Comparison of ENCODE assay signal across 13 cellular contexts in the genomic region with DNA sequence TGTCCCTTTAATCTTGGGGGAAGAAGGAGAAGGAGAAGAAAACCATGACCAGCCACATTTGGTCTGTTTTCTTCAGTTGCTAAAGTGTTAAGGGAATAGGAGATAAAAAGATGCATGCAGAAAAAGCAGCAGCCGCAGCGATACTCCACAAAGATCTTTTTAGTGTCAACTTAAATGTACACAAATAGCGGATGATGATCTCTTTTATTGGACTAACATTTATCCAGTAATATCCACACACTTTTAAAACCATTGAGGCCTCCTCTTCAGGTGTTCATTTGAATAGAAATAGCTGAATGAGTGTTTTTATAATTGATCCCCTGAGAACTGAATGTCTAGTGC.
A peak's percentile ranks its signal among the peaks of the same experiment; 100 is the strongest.
DNase-seq lines count a peak whose midpoint lies in the region; ATAC-seq and TF ChIP-seq lines count a peak whose summit lies in the region.
"Had no signal": no experiment of that assay in that cellular context is flagged by ENCODE, and none has a peak within 500 bp of the region (broad histone marks: within the 10 kb centered on the region; RNA-seq: fewer than 3 reads in every experiment).

No MANE protein-coding gene starts in this region.

- no peak overlapping the region for H3K27ac ChIP-seq in SK-N-SH (ENCODE audit: low read depth in 2 of 2, low read length in 1 of 2)
- no peak overlapping the region for H3K27ac ChIP-seq in neuronal stem cell (replicated peaks; ENCODE audit: low read length)
- H3K27ac ChIP-seq: BLaER1 treated with 17β-estradiol and CSF1 and Interleukin-3, amounts not matched to agents 10 nM and 100 nM had no signal

- H3K27me3 ChIP-seq in SK-N-SH (ENCODE audit: insufficient read depth) (no peaks in the 10 kb centered on the region; the same call in 1 of the 2 replicates), neuronal stem cell (ENCODE audit: control insufficient read depth in 3 of 3, insufficient read depth in 3 of 3, low read depth in 1 of 3, low read length in 3 of 3) (no peaks in the 10 kb centered on the region)
- H3K27me3 ChIP-seq: BLaER1 treated with 17β-estradiol and CSF1 and Interleukin-3, amounts not matched to agents 10 nM and 100 nM had no signal

- H3K9me2 ChIP-seq in SK-N-SH = no peaks in the 10 kb centered on the region

- no peaks in the 10 kb centered on the region for H3K36me3 ChIP-seq in SK-N-SH (replicated peaks in 1 of 2; ENCODE audit: control insufficient read depth in 1 of 2, insufficient read depth in 2 of 2, low read length in 1 of 2)
- H3K36me3 ChIP-seq in neuronal stem cell (replicated peaks in 1 of 2; ENCODE audit: control insufficient read depth in 2 of 2, insufficient read depth in 2 of 2, low read length in 2 of 2) = no peaks in the 10 kb centered on the region
- H3K36me3 ChIP-seq: BLaER1 treated with 17β-estradiol and CSF1 and Interleukin-3, amounts not matched to agents 10 nM and 100 nM; HAP-1 had no signal

- H4K91ac ChIP-seq in neuronal stem cell (ENCODE audit: low read depth, low read length, poor library complexity) = no peak overlapping the region

- H3K9me3 ChIP-seq in SK-N-SH = no peaks in the 10 kb centered on the region
- H3K9me3 ChIP-seq in neuronal stem cell (replicated peaks in 1 of 2; ENCODE audit: control insufficient read depth in 2 of 2, insufficient read depth in 1 of 2, low read depth in 1 of 2, low read length in 2 of 2) = no peaks in the 10 kb centered on the region
- H3K9me3 ChIP-seq: BLaER1 treated with 17β-estradiol and CSF1 and Interleukin-3, amounts not matched to agents 10 nM and 100 nM; HAP-1 had no signal

- no peak overlapping the region for H3K4me3 ChIP-seq in SK-N-SH (ENCODE audit: low read depth in 2 of 2, low read length in 1 of 2)
- H3K4me3 ChIP-seq in neuronal stem cell (ENCODE audit: low read length in 2 of 2) = no peak overlapping the region
- H3K4me3 ChIP-seq: BLaER1 treated with 17β-estradiol and CSF1 and Interleukin-3, amounts not matched to agents 10 nM and 100 nM; HAP-1 had no signal

- H3K4me1 Mint-ChIP-seq in brain = peaks cover 80% of the 10 kb centered on the region

- TF ChIP-seq EP300 in SK-N-SH (IDR thresholded peaks at IDR 0.05; ENCODE audit: borderline replicate concordance in 1 of 2, low read depth in 1 of 2, low read length in 1 of 2) = no peak

- TF ChIP-seq RAD21 in SK-N-SH (IDR thresholded peaks at IDR 0.05; ENCODE audit: low read length) = no peak

- peak overlapping the region in 4 of 5 experiments; percentile 43 to 78 (median 77) for H3K27ac Mint-ChIP-seq in brain
- H3K27ac Mint-ChIP-seq: CD4-positive, CD25-positive, alpha-beta regulatory T cell had no signal

- no peak overlapping the region for H4K8ac ChIP-seq in neuronal stem cell (ENCODE audit: low read depth, low read length)

- no peaks in the 10 kb centered on the region for H4K20me1 ChIP-seq in SK-N-SH (ENCODE audit: insufficient read depth)

- H3K14ac ChIP-seq in neuronal stem cell (ENCODE audit: low read length) = no peak overlapping the region

- no peak overlapping the region for H2AK5ac ChIP-seq in neuronal stem cell (ENCODE audit: low read depth, low read length)

- no peaks in the 10 kb centered on the region for H3K36me3 Mint-ChIP-seq in brain
- H3K36me3 Mint-ChIP-seq: CD4-positive, CD25-positive, alpha-beta regulatory T cell had no signal

- no peak overlapping the region for H3K18ac ChIP-seq in neuronal stem cell (ENCODE audit: low read length)

- H2AFZ ChIP-seq in SK-N-SH (ENCODE audit: low read depth) = no peak overlapping the region
- H2AFZ ChIP-seq in neuronal stem cell (ENCODE audit: low read length) = peak overlapping the region; percentile 30

- H3K79me2 ChIP-seq in SK-N-SH (ENCODE audit: insufficient read depth) = no peaks in the 10 kb centered on the region

- H3K4me3 Mint-ChIP-seq in brain = peak overlapping the region in 3 of 5 experiments; percentile 13 to 63 (median 28)
- H3K4me3 Mint-ChIP-seq: CD4-positive, CD25-positive, alpha-beta regulatory T cell had no signal

- H2BK15ac ChIP-seq in neuronal stem cell (ENCODE audit: low read length) = no peak overlapping the region

- peaks cover 0 to 2% of the 10 kb centered on the region in 2 experiments; a peak in 1 of 4 replicates for H3K4me1 ChIP-seq in SK-N-SH (ENCODE audit: control insufficient read depth in 1 of 2, insufficient read depth in 2 of 2, low read depth in 1 of 2, low read length in 1 of 2)
- peaks cover 6 to 32% of the 10 kb centered on the region in 2 donors for H3K4me1 ChIP-seq in neuronal stem cell (ENCODE audit: control insufficient read depth in 2 of 2, insufficient read depth in 1 of 2, low read depth in 1 of 2, low read length in 2 of 2)

- WGBS in SK-N-SH (ENCODE audit: low lambda C conversion rate) = 90% methylated on average over 3 of the region's 3 CpGs
- no CpG with 5 or more reads among the region's 3 CpGs for WGBS in neuronal stem cell (ENCODE audit: extremely low coverage in 2 of 2, insufficient read length in 2 of 2, insufficient replicate concordance in 1 of 2), 2 donors

- DNase-seq in SK-N-SH = peak; percentile 0
- DNase-seq in NCI-H748 treated with DMSO at 0.1 percent for 48 hours (lab: John Stamatoyannopoulos, UW) = peak; percentile 42
- DNase-seq in neuronal stem cell (ENCODE audit: low spot score) = no peak
- DNase-seq in NCI-H2196 treated with DMSO at 0.1 percent for 48 hours (lab: John Stamatoyannopoulos, UW; ENCODE audit: unreplicated experiment) = no peak
- DNase-seq in NK-92 (lab: John Stamatoyannopoulos, UW; ENCODE audit: unreplicated experiment) = no peak
- DNase-seq: ACHN; CD4-positive, CD25-positive, alpha-beta regulatory T cell; DMS53 had no signal

- H3F3A ChIP-seq in SK-N-SH (replicated peaks; ENCODE audit: insufficient read depth) = no peaks in the 10 kb centered on the region

- peaks cover 5% of the 10 kb centered on the region for H3K27me3 Mint-ChIP-seq in brain

- H2BK12ac ChIP-seq in neuronal stem cell (ENCODE audit: low read length) = no peak overlapping the region

- no peak overlapping the region for H3K9ac ChIP-seq in SK-N-SH
- H3K9ac ChIP-seq in neuronal stem cell (ENCODE audit: low read depth, low read length, poor library complexity) = no peak overlapping the region
- H3K9ac ChIP-seq: BLaER1 treated with 17β-estradiol and CSF1 and Interleukin-3, amounts not matched to agents 10 nM and 100 nM had no signal

- POLR2A ChIA-PET in SK-N-SH (lab: Yijun Ruan, JAX) = no interaction called here

- no peak overlapping the region for H2BK120ac ChIP-seq in neuronal stem cell (ENCODE audit: low read depth, low read length)

- no peak overlapping the region for H2BK5ac ChIP-seq in neuronal stem cell (ENCODE audit: low read length)

- TF ChIP-seq CTCF in SK-N-SH (IDR thresholded peaks at IDR 0.05) (no peak), brain (conservative IDR thresholded peaks at IDR 0.05) (no peak)

- no peak overlapping the region for H3K4ac ChIP-seq in neuronal stem cell (ENCODE audit: low read length)

- no peak overlapping the region for H3K23ac ChIP-seq in neuronal stem cell (ENCODE audit: low read depth, low read length, poor library complexity)

- H3K4me2 ChIP-seq in SK-N-SH = no peak overlapping the region
- H3K4me2 ChIP-seq in neuronal stem cell (ENCODE audit: insufficient read depth, low read length, poor library complexity, severe bottlenecking) = no peak overlapping the region

- CTCF ChIA-PET in SK-N-SH (lab: Yijun Ruan, JAX) = interaction anchor here (1.3 to 11.6 kb wide), 8 partner anchors 8 to 394 kb away, joined by 3 to 118 read pairs (median 6); no protein-coding TSS in a partner anchor

- no peaks in the 10 kb centered on the region for H3K9me3 Mint-ChIP-seq in brain
- H3K9me3 Mint-ChIP-seq: CD4-positive, CD25-positive, alpha-beta regulatory T cell had no signal

- ATAC-seq in SK-N-SH treated with all-trans-retinoic acid at 6 μM for 48 hours (no peak), GM18498 (IDR thresholded peaks at IDR 0.05; ENCODE audit: unreplicated experiment) (no peak)

- no peaks in the 10 kb centered on the region for H3K79me1 ChIP-seq in neuronal stem cell (ENCODE audit: low read depth, low read length)

TF ChIP-seq in SK-N-SH, 30 proteins besides CTCF, POLR2A, EP300 and RAD21 (continues in another document):
- TF ChIP-seq, protein P1, sequence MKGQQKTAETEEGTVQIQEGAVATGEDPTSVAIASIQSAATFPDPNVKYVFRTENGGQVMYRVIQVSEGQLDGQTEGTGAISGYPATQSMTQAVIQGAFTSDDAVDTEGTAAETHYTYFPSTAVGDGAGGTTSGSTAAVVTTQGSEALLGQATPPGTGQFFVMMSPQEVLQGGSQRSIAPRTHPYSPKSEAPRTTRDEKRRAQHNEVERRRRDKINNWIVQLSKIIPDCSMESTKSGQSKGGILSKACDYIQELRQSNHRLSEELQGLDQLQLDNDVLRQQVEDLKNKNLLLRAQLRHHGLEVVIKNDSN (IDR thresholded peaks at IDR 0.05; ENCODE audit: borderline replicate concordance, low read depth) = no peak
- no peak for TF ChIP-seq POLR2AphosphoS5 (IDR thresholded peaks at IDR 0.05; ENCODE audit: low read depth, low read length)
- no peak for TF ChIP-seq TCF12 (IDR thresholded peaks at IDR 0.05)
- TF ChIP-seq GABPA (IDR thresholded peaks at IDR 0.05; ENCODE audit: low read depth) = no peak
- TF ChIP-seq FOXJ3 (CRISPR knock-in tag; IDR thresholded peaks at IDR 0.05) = no peak
- TF ChIP-seq JUND (IDR thresholded peaks at IDR 0.05) = no peak

TF ChIP-seq in SK-N-SH treated with all-trans-retinoic acid at 6 μM for 48 hours, 23 proteins besides CTCF, POLR2A, EP300 and RAD21 (continues in another document):
- TF ChIP-seq, protein P2, sequence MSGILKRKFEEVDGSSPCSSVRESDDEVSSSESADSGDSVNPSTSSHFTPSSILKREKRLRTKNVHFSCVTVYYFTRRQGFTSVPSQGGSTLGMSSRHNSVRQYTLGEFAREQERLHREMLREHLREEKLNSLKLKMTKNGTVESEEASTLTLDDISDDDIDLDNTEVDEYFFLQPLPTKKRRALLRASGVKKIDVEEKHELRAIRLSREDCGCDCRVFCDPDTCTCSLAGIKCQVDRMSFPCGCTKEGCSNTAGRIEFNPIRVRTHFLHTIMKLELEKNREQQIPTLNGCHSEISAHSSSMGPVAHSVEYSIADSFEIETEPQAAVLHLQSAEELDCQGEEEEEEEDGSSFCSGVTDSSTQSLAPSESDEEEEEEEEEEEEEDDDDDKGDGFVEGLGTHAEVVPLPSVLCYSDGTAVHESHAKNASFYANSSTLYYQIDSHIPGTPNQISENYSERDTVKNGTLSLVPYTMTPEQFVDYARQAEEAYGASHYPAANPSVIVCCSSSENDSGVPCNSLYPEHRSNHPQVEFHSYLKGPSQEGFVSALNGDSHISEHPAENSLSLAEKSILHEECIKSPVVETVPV (CRISPR knock-in tag; IDR thresholded peaks at IDR 0.05) = no peak
- TF ChIP-seq ESRRG (CRISPR knock-in tag; IDR thresholded peaks at IDR 0.05) (no peak), RARB (CRISPR knock-in tag; IDR thresholded peaks at IDR 0.05) (no peak)

Comparison
In these comparisons a context has a peak if more than half of its experiments do, and no peak if none do; other contexts are left out.
1. DNase-seq: peak in SK-N-SH (single experiment) and NCI-H748 treated with DMSO at 0.1 percent for 48 hours (single experiment); none in neuronal stem cell (single experiment), NCI-H2196 treated with DMSO at 0.1 percent for 48 hours (single experiment) and NK-92 (single experiment).